24 cellular contexts compared by ENCODE assay signal in the genomic region with DNA sequence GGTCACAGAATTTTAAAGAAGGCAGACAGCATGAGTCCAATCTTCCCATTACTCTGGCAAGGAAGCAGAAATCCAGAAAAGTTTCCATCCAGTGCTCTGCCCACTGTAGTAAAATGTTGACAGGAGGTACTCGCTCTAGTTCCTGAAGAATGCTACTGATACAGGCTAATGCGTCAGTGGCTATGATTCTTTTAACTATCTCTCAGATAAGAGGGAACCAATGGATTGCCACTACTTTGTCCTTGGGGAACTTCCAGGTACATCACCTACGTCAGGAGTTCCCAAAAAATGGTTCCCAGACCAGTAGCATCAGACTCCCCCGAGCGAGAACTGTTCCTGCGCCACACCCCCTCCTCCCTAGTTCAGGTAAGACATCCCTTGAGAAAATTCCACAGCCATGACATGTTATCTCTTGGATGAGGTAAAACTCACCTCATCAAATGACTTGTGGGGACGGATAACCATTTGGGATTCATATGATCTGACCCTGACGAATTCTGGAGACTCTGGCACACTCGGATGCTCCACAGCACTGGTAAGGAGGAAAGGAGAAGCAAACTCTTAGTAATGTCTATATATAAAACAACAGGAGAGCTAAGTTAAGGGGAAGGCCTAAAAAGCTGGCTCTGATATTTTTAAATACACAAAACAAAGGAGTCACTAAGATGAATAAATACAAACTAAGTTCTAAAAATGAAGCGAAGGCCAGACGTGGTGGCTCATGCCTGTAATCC. TPM values are rescaled to one million over a fixed set of nuclear protein-coding genes. Genes with fewer than 3 reads are reported as not detected.
"Had no signal": no experiment of that assay in that cellular context is flagged by ENCODE, and none has a peak within 500 bp of the region (broad histone marks: within the 10 kb centered on the region; RNA-seq: fewer than 3 reads in every experiment).

No MANE protein-coding gene starts in this region.

- H3K4me1 Mint-ChIP-seq: neural progenitor cell had no signal

- H3K4me3 Mint-ChIP-seq: activated B cell treated with CpG ODN at 0.5 μM for 24 hours; activated CD4-positive, alpha-beta T cell treated with anti-CD3 and anti-CD28 coated beads, Interleukin-2, amount 10 ng/mL, durations not matched to agents 24 days and 14 days; dendritic cell treated with granulocyte-macrophage colony-stimulating factor and Interleukin-4, amounts not matched to agents 40 ng/mL and 50 ng/mL, for 4 days; naive thymus-derived CD4-positive, alpha-beta T cell; neural progenitor cell; stimulated activated naive B cell treated with anti-CD40 and anti-IgM and Interleukin-4, amounts not matched to agents 10 μg/mL and 1 μg/mL and 100 μg/mL, for 72 hours; T-cell had no signal

- H3K27me3 Mint-ChIP-seq: activated B cell treated with CpG ODN at 0.5 μM for 24 hours; activated CD4-positive, alpha-beta T cell treated with anti-CD3 and anti-CD28 coated beads, Interleukin-2, amount 10 ng/mL, durations not matched to agents 24 days and 14 days; dendritic cell treated with granulocyte-macrophage colony-stimulating factor and Interleukin-4, amounts not matched to agents 40 ng/mL and 50 ng/mL, for 4 days; naive thymus-derived CD4-positive, alpha-beta T cell; stimulated activated naive B cell treated with anti-CD40 and anti-IgM and Interleukin-4, amounts not matched to agents 10 μg/mL and 1 μg/mL and 100 μg/mL, for 72 hours; T-cell had no signal

- DNase-seq: activated B cell treated with CpG ODN at 0.5 μM for 24 hours; activated CD4-positive, alpha-beta T cell treated with anti-CD3 and anti-CD28 coated beads, Interleukin-2, amount 10 ng/mL, durations not matched to agents 24 days and 14 days; activated CD8-positive, alpha-beta memory T cell treated with anti-CD3 and anti-CD28 coated beads for 24 hours; effector CD8-positive, alpha-beta T cell; mesenchymal stem cell; mucosa of descending colon; naive thymus-derived CD4-positive, alpha-beta T cell; SK-N-SH; stimulated activated CD4-positive, alpha-beta T cell treated with anti-CD3 and anti-CD28 coated beads, Interleukin-4, amount 100 ng/mL, for 4 hours; stimulated activated naive B cell treated with anti-CD40 and anti-IgM and Interleukin-4, amounts not matched to agents 10 μg/mL and 1 μg/mL and 100 μg/mL, for 72 hours; T-cell; T-helper 9 cell; upper lobe of left lung had no signal

- H3K9me3 ChIP-seq: breast epithelium, gastroesophageal sphincter, mucosa of descending colon, prostate gland, SK-N-SH, thoracic aorta, upper lobe of left lung had no signal

- H3K27me3 ChIP-seq: breast epithelium, gastroesophageal sphincter, neural progenitor cell, upper lobe of left lung had no signal

- H3K27ac ChIP-seq: breast epithelium, gastroesophageal sphincter, neural progenitor cell, prostate gland, thoracic aorta, upper lobe of left lung had no signal

- ATAC-seq: esophagus mucosa; gastroesophageal sphincter; mucosa of descending colon; naive thymus-derived CD4-positive, alpha-beta T cell; sciatic nerve; stimulated activated naive B cell treated with anti-CD40 and anti-IgM and Interleukin-4, amounts not matched to agents 10 μg/mL and 1 μg/mL and 100 μg/mL, for 72 hours; T-cell had no signal

- H3K9me3 Mint-ChIP-seq: activated B cell treated with CpG ODN at 0.5 μM for 24 hours; activated CD4-positive, alpha-beta T cell treated with anti-CD3 and anti-CD28 coated beads, Interleukin-2, amount 10 ng/mL, durations not matched to agents 24 days and 14 days; dendritic cell treated with granulocyte-macrophage colony-stimulating factor and Interleukin-4, amounts not matched to agents 40 ng/mL and 50 ng/mL, for 4 days; naive thymus-derived CD4-positive, alpha-beta T cell; neural progenitor cell; stimulated activated naive B cell treated with anti-CD40 and anti-IgM and Interleukin-4, amounts not matched to agents 10 μg/mL and 1 μg/mL and 100 μg/mL, for 72 hours; T-cell had no signal

- H3K27ac Mint-ChIP-seq: activated B cell treated with CpG ODN at 0.5 μM for 24 hours; activated CD4-positive, alpha-beta T cell treated with anti-CD3 and anti-CD28 coated beads, Interleukin-2, amount 10 ng/mL, durations not matched to agents 24 days and 14 days; dendritic cell treated with granulocyte-macrophage colony-stimulating factor and Interleukin-4, amounts not matched to agents 40 ng/mL and 50 ng/mL, for 4 days; neural progenitor cell had no signal

RNA-seq across cellular contexts. Expression of a gene that starts 53.8 kb away (rescaled TPM):
- total RNA-seq: astrocyte, cerebellum, gastroesophageal sphincter, mucosa of descending colon, osteoblast, thoracic aorta had no signal
